Comparison of ENCODE assay signal across 1 cellular context in genomic region chr19:9848060-9848459, GRCh38.
TF ChIP-seq lines count a peak whose summit lies in the region.

No MANE protein-coding gene starts in this region.

TF ChIP-seq in GM12878, 131 proteins besides CTCF, POLR2A, EP300 and RAD21:
- TF ChIP-seq IRF3 (IDR thresholded peaks at IDR 0.05) (no peak), PRDM15 (CRISPR knock-in tag; IDR thresholded peaks at IDR 0.05) (no peak), KLF5 (IDR thresholded peaks at IDR 0.05; ENCODE audit: partially characterized antibody) (no peak)
